Comparison of ENCODE assay signal across 22 cellular contexts in the genomic region with DNA sequence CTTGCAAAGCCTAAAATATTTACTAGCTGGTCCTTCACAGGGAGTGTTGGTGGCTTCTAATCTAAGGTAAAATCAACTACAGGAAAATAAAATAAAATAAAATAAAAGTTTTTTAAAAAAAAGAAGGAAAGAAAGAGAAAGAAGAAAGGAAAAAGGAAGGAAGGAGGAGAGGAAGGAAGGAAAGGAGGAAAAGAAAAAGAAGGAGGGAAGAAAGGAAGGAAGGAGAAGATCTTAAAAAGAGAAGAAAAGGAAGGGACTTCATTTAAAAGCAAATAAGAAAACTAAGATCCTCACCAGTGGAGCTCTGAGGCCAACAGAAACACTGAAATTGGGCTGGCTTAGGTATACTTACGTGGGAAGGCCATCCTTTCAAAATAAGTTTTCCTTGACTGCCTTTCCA.
"Had no signal": no experiment of that assay in that cellular context is flagged by ENCODE, and none has a peak within 500 bp of the region (broad histone marks: within the 10 kb centered on the region; RNA-seq: fewer than 3 reads in every experiment).

No MANE protein-coding gene starts in this region.

- FAIRE-seq: colon, endothelial cell of umbilical vein, frontal cortex, keratinocyte had no signal

- ATAC-seq: foreskin keratinocyte, gastroesophageal sphincter, heart left ventricle, left cardiac atrium, left lung, left ventricle myocardium superior, lower lobe of right lung had no signal

- H3K4me1 ChIP-seq: foreskin keratinocyte, lower lobe of right lung had no signal

- H3K27me3 ChIP-seq: esophagus muscularis mucosa, foreskin keratinocyte, gastroesophageal sphincter, heart left ventricle, hepatocyte, left lung had no signal

- H3K9me3 ChIP-seq: esophagus muscularis mucosa, gastroesophageal sphincter, heart left ventricle, left lung, lower lobe of right lung, mucosa of descending colon had no signal

- H3K27ac ChIP-seq: dorsolateral prefrontal cortex, esophagus muscularis mucosa, foreskin keratinocyte, gastroesophageal sphincter, heart left ventricle, hepatocyte, left lung, lower lobe of right lung had no signal

- H3K4me3 ChIP-seq: dorsolateral prefrontal cortex, esophagus muscularis mucosa, gastroesophageal sphincter, heart left ventricle, hepatocyte, left lung, lower lobe of right lung, mucosa of descending colon had no signal

- H2AFZ ChIP-seq: hepatocyte had no signal

- H3K79me2 ChIP-seq: hepatocyte had no signal

- H3K36me3 ChIP-seq: esophagus muscularis mucosa, gastroesophageal sphincter, heart left ventricle, left lung, lower lobe of right lung had no signal

- DNase-seq: dermis blood vessel endothelial cell; dorsolateral prefrontal cortex; effector CD4-positive, alpha-beta T cell; effector memory CD4-positive, alpha-beta T cell; foreskin keratinocyte; heart left ventricle; hypothalamus; immature natural killer cell; left cardiac atrium; left lung; left ventricle myocardium superior; lower lobe of right lung; mesenchymal stem cell; mucosa of descending colon; naive B cell had no signal
